ENCODE assay signal across 1 cellular context in genomic region chr19:52665529-52665928, GRCh38.
TF ChIP-seq lines count a peak whose summit lies in the region.

No MANE protein-coding gene starts in this region.

TF ChIP-seq in HCT116, 20 proteins besides CTCF, POLR2A, EP300 and RAD21 (continued from another document):
- TF ChIP-seq, protein P1, sequence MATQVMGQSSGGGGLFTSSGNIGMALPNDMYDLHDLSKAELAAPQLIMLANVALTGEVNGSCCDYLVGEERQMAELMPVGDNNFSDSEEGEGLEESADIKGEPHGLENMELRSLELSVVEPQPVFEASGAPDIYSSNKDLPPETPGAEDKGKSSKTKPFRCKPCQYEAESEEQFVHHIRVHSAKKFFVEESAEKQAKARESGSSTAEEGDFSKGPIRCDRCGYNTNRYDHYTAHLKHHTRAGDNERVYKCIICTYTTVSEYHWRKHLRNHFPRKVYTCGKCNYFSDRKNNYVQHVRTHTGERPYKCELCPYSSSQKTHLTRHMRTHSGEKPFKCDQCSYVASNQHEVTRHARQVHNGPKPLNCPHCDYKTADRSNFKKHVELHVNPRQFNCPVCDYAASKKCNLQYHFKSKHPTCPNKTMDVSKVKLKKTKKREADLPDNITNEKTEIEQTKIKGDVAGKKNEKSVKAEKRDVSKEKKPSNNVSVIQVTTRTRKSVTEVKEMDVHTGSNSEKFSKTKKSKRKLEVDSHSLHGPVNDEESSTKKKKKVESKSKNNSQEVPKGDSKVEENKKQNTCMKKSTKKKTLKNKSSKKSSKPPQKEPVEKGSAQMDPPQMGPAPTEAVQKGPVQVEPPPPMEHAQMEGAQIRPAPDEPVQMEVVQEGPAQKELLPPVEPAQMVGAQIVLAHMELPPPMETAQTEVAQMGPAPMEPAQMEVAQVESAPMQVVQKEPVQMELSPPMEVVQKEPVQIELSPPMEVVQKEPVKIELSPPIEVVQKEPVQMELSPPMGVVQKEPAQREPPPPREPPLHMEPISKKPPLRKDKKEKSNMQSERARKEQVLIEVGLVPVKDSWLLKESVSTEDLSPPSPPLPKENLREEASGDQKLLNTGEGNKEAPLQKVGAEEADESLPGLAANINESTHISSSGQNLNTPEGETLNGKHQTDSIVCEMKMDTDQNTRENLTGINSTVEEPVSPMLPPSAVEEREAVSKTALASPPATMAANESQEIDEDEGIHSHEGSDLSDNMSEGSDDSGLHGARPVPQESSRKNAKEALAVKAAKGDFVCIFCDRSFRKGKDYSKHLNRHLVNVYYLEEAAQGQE (IDR thresholded peaks at IDR 0.05; ENCODE audit: low read depth) = no peak
- TF ChIP-seq MAX (IDR thresholded peaks at IDR 0.05) = peak; percentile 42; the same call in 1 of the 2 replicates
- TF ChIP-seq ZFX (IDR thresholded peaks at IDR 0.05) = no peak
- TF ChIP-seq EZH2phosphoT487 (IDR thresholded peaks at IDR 0.05; ENCODE audit: borderline replicate concordance) = no peak
- TF ChIP-seq ZNF274 (IDR thresholded peaks at IDR 0.05; ENCODE audit: low read depth, low read length) = no peak
- peak; percentile 62 for TF ChIP-seq FOSL1 (IDR thresholded peaks at IDR 0.05; ENCODE audit: low read depth)
- TF ChIP-seq TCF7L2 (IDR thresholded peaks at IDR 0.05; ENCODE audit: borderline replicate concordance, extremely low read depth, insufficient read depth, insufficient read length) = no peak
- TF ChIP-seq SP1 (IDR thresholded peaks at IDR 0.05; ENCODE audit: low read depth) = peak; percentile 56; the same call in 1 of the 2 replicates
- TF ChIP-seq CBX3 (IDR thresholded peaks at IDR 0.05; ENCODE audit: low read depth) = no peak
TF ChIP-seq in HCT116: peak in this region for 5.
